ENCODE assay signal across 8 cellular contexts in genomic region chr1:118247593-118247992, GRCh38.
DNase-seq lines count a peak whose midpoint lies in the region; ATAC-seq and TF ChIP-seq lines count a peak whose summit lies in the region.

No MANE protein-coding gene starts in this region.

- H3K4me1 ChIP-seq in RWPE2 (ENCODE audit: insufficient read depth, poor library complexity, severe bottlenecking), result no peaks in the 10 kb centered on the region

- no peaks in the 10 kb centered on the region for H3K27me3 Mint-ChIP-seq in natural killer cell treated with Interleukin-12 subunit alpha and Interleukin-12 subunit beta and Interleukin-15 and Interleukin-18, amount 100 ng/mL, for 72 hours

- H3K9me3 ChIP-seq in RWPE2 (ENCODE audit: severe bottlenecking), result no peaks in the 10 kb centered on the region

- no peak overlapping the region for H3K4me3 ChIP-seq in HFF-Myc (replicated peaks; ENCODE audit: low read depth, low read length)
- H3K4me3 ChIP-seq in RWPE2 (ENCODE audit: severe bottlenecking), result no peak overlapping the region

- peak; percentile 56 for TF ChIP-seq CTCF in HFF-Myc (IDR thresholded peaks at IDR 0.05; ENCODE audit: low read depth, low read length, missing control alignments)
- peak; percentile 54 for TF ChIP-seq CTCF in RWPE2 (IDR thresholded peaks at IDR 0.05; ENCODE audit: poor library complexity, severe bottlenecking)

- peaks cover 15% of the 10 kb centered on the region for H3K9me3 Mint-ChIP-seq in natural killer cell treated with Interleukin-12 subunit alpha and Interleukin-12 subunit beta and Interleukin-15 and Interleukin-18, amount 100 ng/mL, for 72 hours

- H3K27ac ChIP-seq in RWPE2 (ENCODE audit: poor library complexity, severe bottlenecking), result no peak overlapping the region

- peak; percentile 74 for ATAC-seq in RWPE2 (ENCODE audit: low read depth)
- ATAC-seq in natural killer cell treated with Interleukin-12 subunit alpha and Interleukin-12 subunit beta and Interleukin-15 and Interleukin-18, amount 100 ng/mL, for 72 hours, result no peak
- ATAC-seq in GM19395 (IDR thresholded peaks at IDR 0.05; ENCODE audit: unreplicated experiment), result no peak

- H3K27me3 ChIP-seq in RWPE2 (ENCODE audit: insufficient read depth, poor library complexity, severe bottlenecking), result no peaks in the 10 kb centered on the region

- no peaks in the 10 kb centered on the region for H3K4me1 Mint-ChIP-seq in natural killer cell treated with Interleukin-12 subunit alpha and Interleukin-12 subunit beta and Interleukin-15 and Interleukin-18, amount 100 ng/mL, for 72 hours (ENCODE audit: low read depth in 2 of 2)

- H3K36me3 ChIP-seq in RWPE2 (ENCODE audit: low read depth), result no peaks in the 10 kb centered on the region

- H3K27ac Mint-ChIP-seq in natural killer cell treated with Interleukin-12 subunit alpha and Interleukin-12 subunit beta and Interleukin-15 and Interleukin-18, amount 100 ng/mL, for 72 hours, result no peak overlapping the region

- no peaks in the 10 kb centered on the region for H3K36me3 Mint-ChIP-seq in natural killer cell treated with Interleukin-12 subunit alpha and Interleukin-12 subunit beta and Interleukin-15 and Interleukin-18, amount 100 ng/mL, for 72 hours

- DNase-seq in COR-L47 (lab: John Stamatoyannopoulos, UW) (peak; percentile 29), HFF-Myc (ENCODE audit: extremely low read depth, low read depth) (peak; percentile 9), RWPE2 (ENCODE audit: low spot score) (no peak), kidney glomerular epithelial cell (lab: John Stamatoyannopoulos, UW) (peak; percentile 5), KG1 (lab: John Stamatoyannopoulos, UW) (no peak), amygdala (lab: John Stamatoyannopoulos, UW) (no peak)
- no peak for DNase-seq in natural killer cell treated with Interleukin-12 subunit alpha and Interleukin-12 subunit beta and Interleukin-15 and Interleukin-18, amount 100 ng/mL, for 72 hours (ENCODE audit: low spot score)

- no peak overlapping the region for H3K4me3 Mint-ChIP-seq in natural killer cell treated with Interleukin-12 subunit alpha and Interleukin-12 subunit beta and Interleukin-15 and Interleukin-18, amount 100 ng/mL, for 72 hours

Comparison
In these comparisons a context has a peak if more than half of its experiments do, and no peak if none do; other contexts are left out.
1. DNase-seq: peak in COR-L47 (single experiment), HFF-Myc (single experiment) and kidney glomerular epithelial cell (single experiment); none in RWPE2 (single experiment), KG1 (single experiment), amygdala (0 of 56) and natural killer cell treated with Interleukin-12 subunit alpha and Interleukin-12 subunit beta and Interleukin-15 and Interleukin-18, amount 100 ng/mL, for 72 hours (single experiment).